In the genomic region with DNA sequence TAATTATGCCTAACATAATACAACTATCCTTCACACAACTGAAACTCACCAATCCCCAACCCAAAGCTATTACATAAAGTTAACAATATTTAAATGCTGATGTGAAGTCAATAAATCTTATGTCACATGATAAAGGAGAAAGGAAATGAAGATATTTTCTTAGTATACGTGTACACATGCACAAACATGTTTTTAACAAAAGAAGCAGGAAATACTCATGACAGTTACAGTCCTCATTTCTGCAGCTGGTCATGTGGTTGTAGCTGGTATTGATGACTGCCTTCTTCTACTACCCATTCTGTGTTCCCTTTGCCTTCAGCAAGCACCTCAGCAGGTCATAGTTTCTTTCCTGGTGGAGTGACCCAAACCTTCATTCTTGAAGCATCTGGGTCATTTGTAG, we compare ENCODE assay signal across 6 cellular contexts.
DNase-seq lines count a peak whose midpoint lies in the region; ATAC-seq, FAIRE-seq and TF ChIP-seq lines count a peak whose summit lies in the region.
"Not testable (repeated sequence)": the region's sequence is repeated elsewhere in the genome, so short reads cannot be mapped to it uniquely, and the experiment has no call there.

No MANE protein-coding gene starts in this region.

- H3K27me3 ChIP-seq in K562 (ENCODE audit: control insufficient read depth in 2 of 2, insufficient read depth in 2 of 2, low read length in 2 of 2); mammary epithelial cell (ENCODE audit: insufficient read depth, low read length); bronchial epithelial cell (ENCODE audit: control insufficient read depth, insufficient read depth, low read length): not testable (repeated sequence)

- TF ChIP-seq CTCF in K562 (IDR thresholded peaks at IDR 0.05 in 2 of 3, conservative IDR thresholded peaks at IDR 0.05 in 1 of 3; ENCODE audit: insufficient read depth in 2 of 3, low read depth in 1 of 3, low read length in 3 of 3); mammary epithelial cell (conservative IDR thresholded peaks at IDR 0.05 in 1 of 2, IDR thresholded peaks at IDR 0.05 in 1 of 2; ENCODE audit: extremely low read depth in 1 of 2, insufficient read depth in 1 of 2, low read depth in 1 of 2, low read length in 2 of 2); bronchial epithelial cell (IDR thresholded peaks at IDR 0.05; ENCODE audit: insufficient read depth, low read length, severe bottlenecking); epithelial cell of esophagus (IDR thresholded peaks at IDR 0.05; ENCODE audit: insufficient read depth, low read depth, low read length, missing control alignments): not testable (repeated sequence)

- not testable (repeated sequence) for BruUV-seq in K562 (replicated peaks; lab: Mats Ljungman, UMichigan); mammary epithelial cell (replicated peaks; lab: Mats Ljungman, UMichigan)

- dilution Hi-C loops in mammary epithelial cell (cut with HindIII; ENCODE audit: low sequenced_read_pairs): not testable (repeated sequence)

- not testable (repeated sequence) for H3K9me1 ChIP-seq in K562 (ENCODE audit: control insufficient read depth, insufficient read depth, low read length)

- POLR2A ChIA-PET in K562 (lab: Yijun Ruan, JAX): not testable (repeated sequence)

- not testable (repeated sequence) for TF ChIP-seq RAD21 in K562 (CRISPR knock-in tag; conservative IDR thresholded peaks at IDR 0.05 in 1 of 2, IDR thresholded peaks at IDR 0.05 in 1 of 2)

- FAIRE-seq in K562 (lab: Jason Lieb, UNC); bronchial epithelial cell (lab: Jason Lieb, UNC): not testable (repeated sequence)

- H3K4me1 ChIP-seq in K562 (replicated peaks in 1 of 2; ENCODE audit: control insufficient read depth in 2 of 2, insufficient read depth in 2 of 2, low read length in 2 of 2); mammary epithelial cell (ENCODE audit: insufficient read depth, low read length): not testable (repeated sequence)

- CTCF ChIA-PET in K562 (lab: Yijun Ruan, JAX; ENCODE audit: low intra/inter-chr PET ratio); mammary epithelial cell (lab: Charles Lee; ENCODE audit: low non-redundant PET): not testable (repeated sequence)

- DNase-seq in DMS153 (lab: John Stamatoyannopoulos, UW): peak; percentile 44
- not testable (repeated sequence) for DNase-seq in K562 (ENCODE audit: extremely low read depth in 1 of 4, low spot score in 3 of 4)
- DNase-seq in mammary epithelial cell: peak; percentile 19
- peak; percentile 78 for DNase-seq in bronchial epithelial cell (ENCODE audit: low read depth)
- peak; percentile 51 for DNase-seq in epithelial cell of esophagus (ENCODE audit: low read depth)
- peak; percentile 26 for DNase-seq in epithelial cell of prostate (ENCODE audit: low read depth, low spot score)

- intact Hi-C loops in K562 (cut with micrococcal nuclease); mammary epithelial cell (cut with micrococcal nuclease): not testable (repeated sequence)

- TF ChIP-seq EP300 in K562 (IDR thresholded peaks at IDR 0.05; ENCODE audit: low read length): not testable (repeated sequence)

- in situ Hi-C loops in K562 (cut with MboI); mammary epithelial cell (cut with MboI; ENCODE audit: low sequenced_read_pairs in 2 of 2): not testable (repeated sequence)

- H3K4me3 ChIP-seq in K562; mammary epithelial cell (replicated peaks in 1 of 3; ENCODE audit: insufficient read depth in 1 of 3, low read depth in 2 of 3, low read length in 3 of 3); bronchial epithelial cell (ENCODE audit: low read depth, low read length); epithelial cell of esophagus (ENCODE audit: low read length): not testable (repeated sequence)

- ATAC-seq in K562: not testable (repeated sequence)

- not testable (repeated sequence) for H3K9ac ChIP-seq in K562 (ENCODE audit: insufficient read depth in 1 of 2, low read depth in 2 of 2, low read length in 2 of 2); mammary epithelial cell (ENCODE audit: insufficient read depth, low read length)

- not testable (repeated sequence) for H3K9me3 ChIP-seq in K562 (replicated peaks; ENCODE audit: control insufficient read depth, insufficient read depth, low read depth, low read length); mammary epithelial cell (replicated peaks; ENCODE audit: insufficient read depth, low read length)

- not testable (repeated sequence) for H3K4me2 ChIP-seq in K562 (ENCODE audit: insufficient read depth, low read length); mammary epithelial cell (ENCODE audit: insufficient read depth, low read depth, low read length)

- not testable (repeated sequence) for H4K20me1 ChIP-seq in K562 (replicated peaks; ENCODE audit: control insufficient read depth, insufficient read depth, low read length); mammary epithelial cell (ENCODE audit: insufficient read depth, low read length)

- H3K36me3 ChIP-seq in K562 (ENCODE audit: control insufficient read depth, insufficient read depth, low read length); mammary epithelial cell (ENCODE audit: insufficient read depth, low read length); bronchial epithelial cell (ENCODE audit: control insufficient read depth, insufficient read depth, low read length): not testable (repeated sequence)

- not testable (repeated sequence) for H3K27ac ChIP-seq in K562 (ENCODE audit: extremely low read depth, low read depth, low read length); mammary epithelial cell (ENCODE audit: insufficient read depth, low read depth, low read length)
- H3K27ac ChIP-seq in epithelial cell of prostate: peak overlapping the region; percentile 39

- H3K79me2 ChIP-seq in K562 (ENCODE audit: control insufficient read depth, insufficient read depth, low read length); mammary epithelial cell (ENCODE audit: insufficient read depth, low read length): not testable (repeated sequence)

- TF ChIP-seq POLR2A in K562 (conservative IDR thresholded peaks at IDR 0.05): not testable (repeated sequence)

- WGBS in K562 (ENCODE audit: insufficient coverage, low coverage, missing lambda C conversion rate): 0% methylated on average over 1 of the region's 1 CpG
- 47% methylated on average over 1 of the region's 1 CpG for WGBS in mammary epithelial cell (ENCODE audit: low coverage, missing lambda C conversion rate)

- not testable (repeated sequence) for H2AFZ ChIP-seq in K562 (ENCODE audit: low read depth, low read length); mammary epithelial cell (ENCODE audit: low read depth, low read length)

TF ChIP-seq in K562, 482 proteins besides CTCF, POLR2A, EP300 and RAD21:
- TF ChIP-seq TFE3 (CRISPR knock-in tag; IDR thresholded peaks at IDR 0.05): peak; percentile 9; the same call in 1 of the 2 replicates
